ENCODE assay signal across 25 cellular contexts in genomic region chr5:60852317-60852716, GRCh38.
"Had no signal": no experiment of that assay in that cellular context is flagged by ENCODE, and none has a peak within 500 bp of the region (broad histone marks: within the 10 kb centered on the region; RNA-seq: fewer than 3 reads in every experiment).

No MANE protein-coding gene starts in this region.

- H3K27ac Mint-ChIP-seq: activated CD4-positive, alpha-beta memory T cell treated with anti-CD3 and anti-CD28 coated beads for 36 hours; activated CD4-positive, alpha-beta T cell treated with anti-CD3 and anti-CD28 coated beads, Interleukin-2, amount 10 ng/mL, durations not matched to agents 7 days and 5 days; activated naive CD4-positive, alpha-beta T cell treated with anti-CD3 and anti-CD28 coated beads, Interleukin-2, amount 50 U/mL, for 72 hours; activated naive CD8-positive, alpha-beta T cell treated with anti-CD3 and anti-CD28 coated beads, Interleukin-2, amount 50 U/mL, for 24 hours; T-helper 1 cell treated with Interleukin-12 subunit alpha and Interleukin-12 subunit beta and Interleukin-4 antibody, amounts not matched to agents 30 μg/mL and 1 μg/mL, for 36 hours had no signal

- H3K4me1 ChIP-seq: ascending aorta, body of pancreas had no signal

- FAIRE-seq: RCC 7860 had no signal

- H3K4me3 Mint-ChIP-seq: activated CD4-positive, alpha-beta memory T cell treated with anti-CD3 and anti-CD28 coated beads for 36 hours; activated CD4-positive, alpha-beta T cell treated with anti-CD3 and anti-CD28 coated beads, Interleukin-2, amount 10 ng/mL, durations not matched to agents 7 days and 5 days; activated naive CD8-positive, alpha-beta T cell treated with anti-CD3 and anti-CD28 coated beads, Interleukin-2, amount 50 U/mL, for 24 hours; activated T-cell treated with anti-CD3 and anti-CD28 coated beads, Interleukin-2, amount 50 U/mL, for 4 hours; T-helper 1 cell treated with Interleukin-12 subunit alpha and Interleukin-12 subunit beta and Interleukin-4 antibody, amounts not matched to agents 30 μg/mL and 1 μg/mL, for 36 hours had no signal

- H3K27me3 Mint-ChIP-seq: activated CD4-positive, alpha-beta memory T cell treated with anti-CD3 and anti-CD28 coated beads for 36 hours had no signal

- H3K4me3 ChIP-seq: ascending aorta, body of pancreas, MG63 had no signal

- H3K27me3 ChIP-seq: ascending aorta, body of pancreas, MG63 had no signal

- H3K36me3 ChIP-seq: ascending aorta, MG63 had no signal

- H3K9me3 Mint-ChIP-seq: activated CD4-positive, alpha-beta memory T cell treated with anti-CD3 and anti-CD28 coated beads for 36 hours; activated CD4-positive, alpha-beta T cell treated with anti-CD3 and anti-CD28 coated beads, Interleukin-2, amount 10 ng/mL, durations not matched to agents 7 days and 5 days; activated naive CD4-positive, alpha-beta T cell treated with anti-CD3 and anti-CD28 coated beads, Interleukin-2, amount 50 U/mL, for 72 hours; activated naive CD8-positive, alpha-beta T cell treated with anti-CD3 and anti-CD28 coated beads, Interleukin-2, amount 50 U/mL, for 24 hours; activated T-cell treated with anti-CD3 and anti-CD28 coated beads, Interleukin-2, amount 50 U/mL, for 4 hours; T-helper 1 cell treated with Interleukin-12 subunit alpha and Interleukin-12 subunit beta and Interleukin-4 antibody, amounts not matched to agents 30 μg/mL and 1 μg/mL, for 36 hours had no signal

- ATAC-seq: activated naive CD4-positive, alpha-beta T cell treated with anti-CD3 and anti-CD28 coated beads, Interleukin-2, amount 50 U/mL, for 72 hours; activated naive CD8-positive, alpha-beta T cell treated with anti-CD3 and anti-CD28 coated beads, Interleukin-2, amount 50 U/mL, for 24 hours; activated T-cell treated with anti-CD3 and anti-CD28 coated beads, Interleukin-2, amount 50 U/mL, for 4 hours; body of pancreas; PC-3 had no signal

- H3K36me3 Mint-ChIP-seq: activated CD4-positive, alpha-beta memory T cell treated with anti-CD3 and anti-CD28 coated beads for 36 hours; activated naive CD4-positive, alpha-beta T cell treated with anti-CD3 and anti-CD28 coated beads, Interleukin-2, amount 50 U/mL, for 72 hours had no signal

- H3K9me3 ChIP-seq: ascending aorta, body of pancreas, MG63 had no signal

- H3K27ac ChIP-seq: ascending aorta, body of pancreas had no signal

- H3K4me1 Mint-ChIP-seq: activated CD4-positive, alpha-beta T cell treated with anti-CD3 and anti-CD28 coated beads, Interleukin-2, amount 10 ng/mL, durations not matched to agents 7 days and 5 days; activated naive CD8-positive, alpha-beta T cell treated with anti-CD3 and anti-CD28 coated beads, Interleukin-2, amount 50 U/mL, for 24 hours had no signal

- DNase-seq: activated CD4-positive, alpha-beta memory T cell treated with anti-CD3 and anti-CD28 coated beads for 36 hours; activated CD4-positive, alpha-beta T cell treated with anti-CD3 and anti-CD28 coated beads, Interleukin-2, amount 10 ng/mL, durations not matched to agents 7 days and 5 days; activated CD4-positive, CD25-positive, alpha-beta regulatory T cell; activated CD8-positive, alpha-beta memory T cell treated with anti-CD3 and anti-CD28 coated beads for 24 hours; activated effector memory CD4-positive, alpha-beta T cell treated with anti-CD3 and anti-CD28 coated beads, Interleukin-2, amount 50 U/mL, for 16 hours; activated naive CD4-positive, alpha-beta T cell treated with Interleukin-2 at 50 U/mL for 16 hours; activated naive CD8-positive, alpha-beta T cell treated with anti-CD3 and anti-CD28 coated beads, Interleukin-2, amount 50 U/mL, for 24 hours; activated T-cell treated with anti-CD3 and anti-CD28 coated beads, Interleukin-2, amount 50 U/mL, for 4 hours; amniotic stem cell; body of pancreas; MG63; MV-4-11; NCI-H1105; NCI-H1436; NCI-H187; NCI-H2081; NCI-H446; NCI-H524; PC-3; SHP77 treated with DMSO at 0.1 percent for 48 hours; T-helper 9 cell had no signal
